8 cellular contexts compared by ENCODE assay signal in the genomic region with DNA sequence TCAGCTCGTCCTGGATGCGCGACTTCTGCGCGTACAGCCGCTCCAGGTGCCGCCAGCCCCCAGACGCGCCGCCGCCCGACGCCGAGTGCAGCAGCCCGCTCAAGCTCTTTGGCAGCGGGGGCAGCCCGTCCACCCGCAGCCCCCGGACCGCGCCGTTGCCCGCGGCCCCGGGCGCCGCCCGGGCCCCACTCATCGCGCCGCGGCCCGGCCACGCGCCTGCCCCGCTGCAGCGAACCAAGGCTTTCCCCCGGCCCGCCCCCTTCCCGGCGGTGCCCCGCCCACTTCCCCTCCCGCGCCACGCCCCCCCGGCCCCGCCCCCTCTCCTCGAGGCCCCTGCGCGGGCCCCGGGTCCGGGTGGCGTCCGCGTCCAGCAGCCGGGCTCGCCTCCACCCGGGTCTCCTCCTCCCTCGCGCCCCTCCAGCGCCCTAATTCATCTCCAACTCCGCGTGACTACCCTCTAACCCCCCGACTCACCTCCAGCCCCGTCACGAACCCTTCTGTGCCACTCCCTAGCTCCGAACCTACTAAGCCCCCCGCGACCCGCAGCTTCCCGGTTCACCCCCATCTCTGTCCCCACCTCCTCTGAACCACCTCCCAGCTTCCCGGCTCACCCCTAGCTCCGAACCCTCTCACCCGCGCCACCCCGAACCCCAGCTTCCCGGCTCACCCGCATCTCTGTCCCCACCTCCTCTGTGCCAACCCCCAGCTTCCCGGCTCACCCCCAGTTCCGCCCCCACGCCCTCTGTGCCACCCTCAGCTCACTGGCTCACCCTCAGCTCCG. TPM values are rescaled to one million over a fixed set of nuclear protein-coding genes. Genes with fewer than 3 reads are reported as not detected.
DNase-seq lines count a peak whose midpoint lies in the region; ATAC-seq and TF ChIP-seq lines count a peak whose summit lies in the region.

Gene FAM89A (minus strand): TSS at position 236 of the 781 bp plus-strand sequence. CDS start 43 bp downstream, at position 193.

- H3K9me3 Mint-ChIP-seq in CD4-positive, alpha-beta T cell: no peaks in the 10 kb centered on the region

- TF ChIP-seq CTCF in CD4-positive, alpha-beta T cell (IDR thresholded peaks at IDR 0.05): no peak
- TF ChIP-seq CTCF in colonic mucosa (IDR thresholded peaks at IDR 0.05): no peak
- TF ChIP-seq CTCF in right lobe of liver (IDR thresholded peaks at IDR 0.05): no peak

- no peaks in the 10 kb centered on the region for H3K36me3 ChIP-seq in HUES64 (ENCODE audit: insufficient read depth, low read length)
- H3K36me3 ChIP-seq in colonic mucosa: no peaks in the 10 kb centered on the region
- H3K36me3 ChIP-seq in right lobe of liver: no peaks in the 10 kb centered on the region

- H3K4me1 Mint-ChIP-seq in CD4-positive, alpha-beta T cell (ENCODE audit: low read depth): peaks cover 40% of the 10 kb centered on the region

- H3K27me3 Mint-ChIP-seq in CD4-positive, alpha-beta T cell: no peaks in the 10 kb centered on the region

- no peaks in the 10 kb centered on the region for H3K27me3 ChIP-seq in CD4-positive, alpha-beta T cell (ENCODE audit: control insufficient read depth, insufficient read depth, low read length)
- peaks cover 99% of the 10 kb centered on the region for H3K27me3 ChIP-seq in HUES64 (ENCODE audit: insufficient read depth, low read length)
- H3K27me3 ChIP-seq in colonic mucosa: no peaks in the 10 kb centered on the region
- no peaks in the 10 kb centered on the region for H3K27me3 ChIP-seq in right lobe of liver

- H3K27ac Mint-ChIP-seq in CD4-positive, alpha-beta T cell: peak within 1 kb of the TSS; percentile 58

- H3K4me3 ChIP-seq in HUES64 (ENCODE audit: low read length) (peak within 1 kb of the TSS; percentile 65), colonic mucosa (peak within 1 kb of the TSS; percentile 81), right lobe of liver (peak within 1 kb of the TSS; percentile 84 to 88 (median 86))

- H3K4me1 ChIP-seq in HUES64 (ENCODE audit: insufficient read depth, low read length) (peaks cover 3% of the 10 kb centered on the region; the same call in 1 of the 2 replicates), colonic mucosa (no peaks in the 10 kb centered on the region), right lobe of liver (peaks cover 0 to 13% (median 3%) of the 10 kb centered on the region in 4 donors)

- H3K4me3 Mint-ChIP-seq in CD4-positive, alpha-beta T cell: peak within 1 kb of the TSS; percentile 91

- peaks cover 5% of the 10 kb centered on the region for H3K9me3 ChIP-seq in CD4-positive, alpha-beta T cell (ENCODE audit: control insufficient read depth, low read length)
- H3K9me3 ChIP-seq in HUES64 (ENCODE audit: insufficient read depth, low read depth, low read length) (no peaks in the 10 kb centered on the region), colonic mucosa (no peaks in the 10 kb centered on the region), right lobe of liver (no peaks in the 10 kb centered on the region)

- CTCF ChIA-PET in CD4-positive, alpha-beta T cell (lab: Charles Lee): interaction anchor here (1.5 kb wide), 1 partner anchor 61 kb away, joined by 6 read pairs; the partner anchor contains the start of genes ARV1 and TTC13

- peak; percentile 73 for TF ChIP-seq POLR2A in right lobe of liver (IDR thresholded peaks at IDR 0.05)

- ATAC-seq in CD4-positive, alpha-beta T cell (ENCODE audit: poor library complexity): peak; percentile 72
- peak; percentile 61 for ATAC-seq in GM19463 (IDR thresholded peaks at IDR 0.05; ENCODE audit: unreplicated experiment)
- ATAC-seq in right lobe of liver: peak; percentile 85 to 89 (median 86)
- ATAC-seq in HG03457 (IDR thresholded peaks at IDR 0.05; ENCODE audit: unreplicated experiment): no peak

- H3K27ac ChIP-seq in CD4-positive, alpha-beta T cell (ENCODE audit: low read depth, low read length): peak within 1 kb of the TSS; percentile 3
- H3K27ac ChIP-seq in HUES64 (ENCODE audit: low read depth, low read length) (no peak within 1 kb of the TSS), colonic mucosa (no peak within 1 kb of the TSS), right lobe of liver (peak within 1 kb of the TSS; percentile 26 to 57 (median 33))

- DNase-seq in CD4-positive, alpha-beta T cell: peak; percentile 55 to 81 (median 69)
- DNase-seq in activated CD4-positive, alpha-beta T cell treated with anti-CD3 and anti-CD28 coated beads for 24 hours (ENCODE audit: low read depth in 2 of 2): peak; percentile 63 to 64
- DNase-seq in colonic mucosa (peak; percentile 74), right lobe of liver (peak; percentile 74 to 82 (median 78))
- peak; percentile 64 to 79 for DNase-seq in stimulated activated CD4-positive, alpha-beta T cell treated with anti-CD3 and anti-CD28 coated beads, Interleukin-4, amount 100 ng/mL, for 4 hours

- intact Hi-C loops in CD4-positive, alpha-beta T cell (cut with DNase I, micrococcal nuclease): loop anchor here in 1 of 2 experiments (2.0 kb wide), 2 partner anchors 59 to 171 kb away; partner anchors contain the start of gene C1orf198
- intact Hi-C loops in colonic mucosa (cut with DNase I): no loop called here
- intact Hi-C loops in right lobe of liver (cut with DNase I): no loop called here

- H3K36me3 Mint-ChIP-seq in CD4-positive, alpha-beta T cell (ENCODE audit: low read depth): no peaks in the 10 kb centered on the region

- H3K9ac ChIP-seq in HUES64 (ENCODE audit: low read depth, low read length) (peak within 1 kb of the TSS; percentile 36; the same call in 1 of the 2 replicates), colonic mucosa (ENCODE audit: low read depth in 2 of 2, low read length in 2 of 2) (peak within 1 kb of the TSS; percentile 56 to 65)

- WGBS in HUES64: 2% methylated on average over 72 of the region's 82 CpGs
- WGBS in right lobe of liver (ENCODE audit: insufficient coverage, low coverage, low lambda C conversion rate, missing lambda C conversion rate): 5% methylated on average over 17 of the region's 82 CpGs

- POLR2A ChIA-PET in CD4-positive, alpha-beta T cell (lab: Charles Lee): interaction anchor here (0.5 to 3.8 kb wide), 9 partner anchors 13 to 488 kb away, joined by 3 to 28 read pairs (median 3); partner anchors contain the start of genes ARV1, EXOC8, SPRTN and TSNAX

RNA-seq across cellular contexts. Expression of gene FAM89A, which starts in this region (rescaled TPM):
- total RNA-seq in CD4-positive, alpha-beta T cell: 1 to 10 TPM; 3.3 to 4.0 TPM
- polyA plus RNA-seq in HUES64 (2013, experiment 1 of 2): 5.5 TPM
- polyA plus RNA-seq in HUES64 (2013, experiment 2 of 2): 6.8 TPM
- total RNA-seq in colonic mucosa (1 to 10 TPM; 3.6 to 6.3 TPM), right lobe of liver (10 to 100 TPM in 2 of 6 experiments, 1 to 10 TPM in 4; 3.7 to 12.8 (median 6.8) TPM)

Comparison
In these comparisons a context has a peak if more than half of its experiments do, and no peak if none do; other contexts are left out.
1. H3K27ac ChIP-seq: peak in CD4-positive, alpha-beta T cell (single experiment) and right lobe of liver (3 of 3); none in HUES64 (single experiment) and colonic mucosa (single experiment).
2. Peak in every context shown above with its lines, with median percentiles within 50 percentile points of each other: DNase-seq and H3K4me3 ChIP-seq.